In the genomic region with DNA sequence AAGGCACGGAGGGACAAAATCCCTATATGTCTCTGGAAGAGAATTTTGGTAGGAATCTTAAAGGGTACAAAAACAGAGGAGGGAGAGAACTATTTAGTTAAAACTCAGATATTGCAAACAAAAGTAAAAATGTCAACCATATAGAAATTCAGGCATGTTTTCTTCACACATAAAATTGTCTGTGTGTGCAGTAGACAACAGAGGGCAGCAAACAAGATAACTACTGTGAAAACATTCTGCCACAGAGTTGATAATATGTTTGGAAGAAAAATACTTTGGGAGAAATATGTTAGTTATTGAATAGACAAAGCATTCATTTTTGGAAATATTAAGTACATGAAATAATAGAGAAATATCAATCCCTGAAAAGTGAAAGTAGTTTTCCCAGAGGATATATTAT, we compare ENCODE assay signal across 17 cellular contexts. TPM values are rescaled to one million over a fixed set of nuclear protein-coding genes. Genes with fewer than 3 reads are reported as not detected.
A peak's percentile ranks its signal among the peaks of the same experiment; 100 is the strongest.
DNase-seq lines count a peak whose midpoint lies in the region; ATAC-seq, FAIRE-seq and TF ChIP-seq lines count a peak whose summit lies in the region.
"Had no signal": no experiment of that assay in that cellular context is flagged by ENCODE, and none has a peak within 500 bp of the region (broad histone marks: within the 10 kb centered on the region; RNA-seq: fewer than 3 reads in every experiment).

No MANE protein-coding gene starts in this region.

- H3K4me3 Mint-ChIP-seq in T-helper 17 cell, result no peak overlapping the region
- H3K4me3 Mint-ChIP-seq: B cell had no signal

- intact Hi-C loops in kidney (cut with DNase I), result no loop called here

- CTCF ChIA-PET in A549 (lab: Yijun Ruan, JAX), result interaction anchor here (0.7 to 1.8 kb wide), 5 partner anchors 10 to 96 kb away, joined by 3 to 7 read pairs (median 3); no protein-coding TSS in a partner anchor

- FAIRE-seq in A549 (lab: Jason Lieb, UNC) (peak; percentile 39), G401.6 (lab: Jason Lieb, UNC) (peak; percentile 79), kidney (lab: Jason Lieb, UNC) (peak; percentile 3)

- 92% methylated on average over 1 of the region's 1 CpG for WGBS in A549 (ENCODE audit: missing lambda C conversion rate)

- H3K27ac ChIP-seq in A549 (no peak overlapping the region), kidney (ENCODE audit: low read depth in 2 of 2, low read length in 2 of 2) (no peak overlapping the region)
- H3K27ac ChIP-seq: prostate gland had no signal

- TF ChIP-seq RAD21 in A549 (conservative IDR thresholded peaks at IDR 0.05 in 1 of 2, IDR thresholded peaks at IDR 0.05 in 1 of 2), result 0 out of 5 replicates have a peak, but pooled peaks of 1 of the 2 experiments have one; percentile 2

- DNase-seq in A549 (ENCODE audit: low read depth in 1 of 2, low spot score in 1 of 2), result no peak
- no peak for DNase-seq in T-helper 17 cell
- no peak for DNase-seq in kidney
- DNase-seq in NCI-H1417 treated with DMSO at 0.1 percent for 48 hours (lab: John Stamatoyannopoulos, UW), result no peak
- no peak for DNase-seq in NCI-H526 (lab: John Stamatoyannopoulos, UW)
- DNase-seq: activated CD4-positive, CD25-positive, alpha-beta regulatory T cell treated with anti-CD3 and anti-CD28 coated beads, Interleukin-2, amount 50 U/mL, for 72 hours; activated naive CD4-positive, alpha-beta T cell; left colon; mucosa of descending colon; NCI-H748 treated with DMSO at 0.1 percent for 48 hours; stimulated activated CD4-positive, alpha-beta T cell treated with anti-CD3 and anti-CD28 coated beads, Interleukin-12 subunit alpha, Interleukin-12 subunit beta, amount 100 ng/mL, for 4 hours; T-helper 2 cell had no signal

- H3K9ac ChIP-seq in kidney (ENCODE audit: low read length in 2 of 2), result no peak overlapping the region

- TF ChIP-seq CTCF in A549 (IDR thresholded peaks at IDR 0.05) (peak; percentile 24; the same call in 1 of the 3 replicates), kidney (IDR thresholded peaks at IDR 0.05; ENCODE audit: borderline replicate concordance, extremely low read depth, insufficient read depth) (no peak)

- H3K4me2 ChIP-seq in A549, result no peak overlapping the region

- H3K9me3 ChIP-seq in A549, result no peaks in the 10 kb centered on the region
- H3K9me3 ChIP-seq in T-helper 17 cell (ENCODE audit: control insufficient read depth, low read length, poor library complexity, severe bottlenecking), result no peaks in the 10 kb centered on the region
- no peaks in the 10 kb centered on the region for H3K9me3 ChIP-seq in kidney (ENCODE audit: control insufficient read depth in 1 of 2, low read length in 2 of 2)
- H3K9me3 ChIP-seq: mucosa of descending colon, prostate gland had no signal

- POLR2A ChIA-PET in A549 (lab: Yijun Ruan, JAX), result interaction anchor here (0.6 kb wide), 1 partner anchor 115 kb away, joined by 3 read pairs; a partner anchor contains a TSS

- TF ChIP-seq EP300 in A549 (IDR thresholded peaks at IDR 0.05), result no peak

- no peak for ATAC-seq in A549
- ATAC-seq in T-helper 17 cell, result no peak
- no peak for ATAC-seq in HG03565 (IDR thresholded peaks at IDR 0.05; ENCODE audit: unreplicated experiment)
- ATAC-seq in HG03159 (IDR thresholded peaks at IDR 0.05; ENCODE audit: unreplicated experiment), result no peak

- peaks cover 2% of the 10 kb centered on the region for H3K36me3 Mint-ChIP-seq in T-helper 17 cell (ENCODE audit: low read depth)

- peaks cover 2% of the 10 kb centered on the region for H3K4me1 Mint-ChIP-seq in T-helper 17 cell

- no peaks in the 10 kb centered on the region for H3K36me3 ChIP-seq in kidney (ENCODE audit: control insufficient read depth in 1 of 2, insufficient read depth in 2 of 2, low read length in 2 of 2)
- H3K36me3 ChIP-seq: prostate gland had no signal

- H3K27me3 Mint-ChIP-seq in T-helper 17 cell, result no peaks in the 10 kb centered on the region
- H3K27me3 Mint-ChIP-seq: B cell had no signal

- H3K4me1 ChIP-seq in A549 (peaks cover 18% of the 10 kb centered on the region), kidney (ENCODE audit: control insufficient read depth in 1 of 2, insufficient read depth in 1 of 2, low read depth in 1 of 2, low read length in 2 of 2) (peaks cover 7 to 8% of the 10 kb centered on the region in 2 donors)

- H3K27ac Mint-ChIP-seq in T-helper 17 cell, result peak overlapping the region; percentile 75
- H3K27ac Mint-ChIP-seq: B cell had no signal

- H3K4me3 ChIP-seq in A549, result no peak overlapping the region
- no peak overlapping the region for H3K4me3 ChIP-seq in kidney (ENCODE audit: low read length in 2 of 2)
- H3K4me3 ChIP-seq: mucosa of descending colon, prostate gland had no signal

- TF ChIP-seq POLR2A in A549 (IDR thresholded peaks at IDR 0.05; ENCODE audit: low read length), result no peak

TF ChIP-seq in A549, 52 proteins besides CTCF, POLR2A, EP300 and RAD21:
- TF ChIP-seq KDM5A (IDR thresholded peaks at IDR 0.05), result no peak
- no peak for TF ChIP-seq HOXB13 (CRISPR knock-in tag; IDR thresholded peaks at IDR 0.05; ENCODE audit: low read depth)
- TF ChIP-seq RARB (CRISPR knock-in tag; IDR thresholded peaks at IDR 0.05), result no peak
- TF ChIP-seq, protein P1, sequence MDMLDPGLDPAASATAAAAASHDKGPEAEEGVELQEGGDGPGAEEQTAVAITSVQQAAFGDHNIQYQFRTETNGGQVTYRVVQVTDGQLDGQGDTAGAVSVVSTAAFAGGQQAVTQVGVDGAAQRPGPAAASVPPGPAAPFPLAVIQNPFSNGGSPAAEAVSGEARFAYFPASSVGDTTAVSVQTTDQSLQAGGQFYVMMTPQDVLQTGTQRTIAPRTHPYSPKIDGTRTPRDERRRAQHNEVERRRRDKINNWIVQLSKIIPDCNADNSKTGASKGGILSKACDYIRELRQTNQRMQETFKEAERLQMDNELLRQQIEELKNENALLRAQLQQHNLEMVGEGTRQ (IDR thresholded peaks at IDR 0.05), result no peak
- TF ChIP-seq RCOR1 (IDR thresholded peaks at IDR 0.05; ENCODE audit: low read depth, low read length), result no peak
- TF ChIP-seq, protein P2, sequence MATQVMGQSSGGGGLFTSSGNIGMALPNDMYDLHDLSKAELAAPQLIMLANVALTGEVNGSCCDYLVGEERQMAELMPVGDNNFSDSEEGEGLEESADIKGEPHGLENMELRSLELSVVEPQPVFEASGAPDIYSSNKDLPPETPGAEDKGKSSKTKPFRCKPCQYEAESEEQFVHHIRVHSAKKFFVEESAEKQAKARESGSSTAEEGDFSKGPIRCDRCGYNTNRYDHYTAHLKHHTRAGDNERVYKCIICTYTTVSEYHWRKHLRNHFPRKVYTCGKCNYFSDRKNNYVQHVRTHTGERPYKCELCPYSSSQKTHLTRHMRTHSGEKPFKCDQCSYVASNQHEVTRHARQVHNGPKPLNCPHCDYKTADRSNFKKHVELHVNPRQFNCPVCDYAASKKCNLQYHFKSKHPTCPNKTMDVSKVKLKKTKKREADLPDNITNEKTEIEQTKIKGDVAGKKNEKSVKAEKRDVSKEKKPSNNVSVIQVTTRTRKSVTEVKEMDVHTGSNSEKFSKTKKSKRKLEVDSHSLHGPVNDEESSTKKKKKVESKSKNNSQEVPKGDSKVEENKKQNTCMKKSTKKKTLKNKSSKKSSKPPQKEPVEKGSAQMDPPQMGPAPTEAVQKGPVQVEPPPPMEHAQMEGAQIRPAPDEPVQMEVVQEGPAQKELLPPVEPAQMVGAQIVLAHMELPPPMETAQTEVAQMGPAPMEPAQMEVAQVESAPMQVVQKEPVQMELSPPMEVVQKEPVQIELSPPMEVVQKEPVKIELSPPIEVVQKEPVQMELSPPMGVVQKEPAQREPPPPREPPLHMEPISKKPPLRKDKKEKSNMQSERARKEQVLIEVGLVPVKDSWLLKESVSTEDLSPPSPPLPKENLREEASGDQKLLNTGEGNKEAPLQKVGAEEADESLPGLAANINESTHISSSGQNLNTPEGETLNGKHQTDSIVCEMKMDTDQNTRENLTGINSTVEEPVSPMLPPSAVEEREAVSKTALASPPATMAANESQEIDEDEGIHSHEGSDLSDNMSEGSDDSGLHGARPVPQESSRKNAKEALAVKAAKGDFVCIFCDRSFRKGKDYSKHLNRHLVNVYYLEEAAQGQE (IDR thresholded peaks at IDR 0.05), result no peak
- no peak for TF ChIP-seq HOXA7 (CRISPR knock-in tag; IDR thresholded peaks at IDR 0.05)
- TF ChIP-seq, protein P3, sequence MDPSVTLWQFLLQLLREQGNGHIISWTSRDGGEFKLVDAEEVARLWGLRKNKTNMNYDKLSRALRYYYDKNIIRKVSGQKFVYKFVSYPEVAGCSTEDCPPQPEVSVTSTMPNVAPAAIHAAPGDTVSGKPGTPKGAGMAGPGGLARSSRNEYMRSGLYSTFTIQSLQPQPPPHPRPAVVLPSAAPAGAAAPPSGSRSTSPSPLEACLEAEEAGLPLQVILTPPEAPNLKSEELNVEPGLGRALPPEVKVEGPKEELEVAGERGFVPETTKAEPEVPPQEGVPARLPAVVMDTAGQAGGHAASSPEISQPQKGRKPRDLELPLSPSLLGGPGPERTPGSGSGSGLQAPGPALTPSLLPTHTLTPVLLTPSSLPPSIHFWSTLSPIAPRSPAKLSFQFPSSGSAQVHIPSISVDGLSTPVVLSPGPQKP (IDR thresholded peaks at IDR 0.05; ENCODE audit: low read depth, low read length), result no peak
- TF ChIP-seq TFCP2L1 (CRISPR knock-in tag; IDR thresholded peaks at IDR 0.05), result no peak
- no peak for TF ChIP-seq BHLHE40 (IDR thresholded peaks at IDR 0.05; ENCODE audit: low read depth, low read length)
- TF ChIP-seq JUNB (IDR thresholded peaks at IDR 0.05), result no peak
- no peak for TF ChIP-seq FOSB (CRISPR knock-in tag; IDR thresholded peaks at IDR 0.05)
- no peak for TF ChIP-seq SMC3 (IDR thresholded peaks at IDR 0.05)
- TF ChIP-seq TP53 (CRISPR knock-in tag; IDR thresholded peaks at IDR 0.05), result no peak
- TF ChIP-seq ZC3H11A (IDR thresholded peaks at IDR 0.05), result no peak
- no peak for TF ChIP-seq MAZ (IDR thresholded peaks at IDR 0.05; ENCODE audit: borderline replicate concordance, low read depth, low read length)
- TF ChIP-seq, protein P4, sequence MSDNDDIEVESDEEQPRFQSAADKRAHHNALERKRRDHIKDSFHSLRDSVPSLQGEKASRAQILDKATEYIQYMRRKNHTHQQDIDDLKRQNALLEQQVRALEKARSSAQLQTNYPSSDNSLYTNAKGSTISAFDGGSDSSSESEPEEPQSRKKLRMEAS (IDR thresholded peaks at IDR 0.05), result no peak
- TF ChIP-seq MYC (IDR thresholded peaks at IDR 0.05; ENCODE audit: borderline replicate concordance, low read length), result no peak
- no peak for TF ChIP-seq EHMT2 (IDR thresholded peaks at IDR 0.05; ENCODE audit: low read depth)
TF ChIP-seq in A549: peak in this region for 0.

RNA-seq across cellular contexts. Expression of a gene that starts 56.2 kb away (rescaled TPM):
- polyA plus RNA-seq in A549 (2011; rRNA removed) (28.4 and 30.9 TPM in 2 replicates), A549 (2017; fragmentation: RNase III; extraction: RNeasy Plus Mini Kit Qiagen cat#74134 plus additional on column Dnase treatment) (22.2 to 23.5 TPM (median 22.3 TPM) in 3 replicates), kidney (ENCODE audit: insufficient read depth, low read depth, low replicate concordance) (22.4 TPM)
- polyA plus RNA-seq in A549 (2012; cell fraction: cytosol; rRNA removed), result 13.8 and 17.9 TPM in 2 replicates
- polyA plus RNA-seq in A549 (2012; cell fraction: nucleus; rRNA removed), result 9.8 and 18.7 TPM in 2 replicates
- polyA minus RNA-seq in A549 (2011; rRNA and poly(A)+ RNA removed), result 22.6 and 29.9 TPM in 2 replicates
- total RNA-seq in T-helper 17 cell (10 to 100 TPM; 12.8 to 13.2 TPM), kidney (25.3 TPM)
